ENCODE assay signal across 2 cellular contexts in genomic region chr3:52406231-52406661, GRCh38.
TF ChIP-seq lines count a peak whose summit lies in the region.

No MANE protein-coding gene starts in this region.

TF ChIP-seq in GM12878, 131 proteins besides CTCF, POLR2A, EP300 and RAD21:
- TF ChIP-seq, protein P1, sequence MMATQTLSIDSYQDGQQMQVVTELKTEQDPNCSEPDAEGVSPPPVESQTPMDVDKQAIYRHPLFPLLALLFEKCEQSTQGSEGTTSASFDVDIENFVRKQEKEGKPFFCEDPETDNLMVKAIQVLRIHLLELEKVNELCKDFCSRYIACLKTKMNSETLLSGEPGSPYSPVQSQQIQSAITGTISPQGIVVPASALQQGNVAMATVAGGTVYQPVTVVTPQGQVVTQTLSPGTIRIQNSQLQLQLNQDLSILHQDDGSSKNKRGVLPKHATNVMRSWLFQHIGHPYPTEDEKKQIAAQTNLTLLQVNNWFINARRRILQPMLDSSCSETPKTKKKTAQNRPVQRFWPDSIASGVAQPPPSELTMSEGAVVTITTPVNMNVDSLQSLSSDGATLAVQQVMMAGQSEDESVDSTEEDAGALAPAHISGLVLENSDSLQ (IDR thresholded peaks at IDR 0.05), result no peak
- TF ChIP-seq PAX8 (IDR thresholded peaks at IDR 0.05) (no peak), REST (IDR thresholded peaks at IDR 0.05; ENCODE audit: low read depth, low read length) (no peak), SMAD1 (IDR thresholded peaks at IDR 0.05; ENCODE audit: low read depth, partially characterized antibody) (no peak), ZNF592 (IDR thresholded peaks at IDR 0.05) (no peak), KLF5 (IDR thresholded peaks at IDR 0.05; ENCODE audit: partially characterized antibody) (no peak), RFX5 (IDR thresholded peaks at IDR 0.05; ENCODE audit: low read depth, low read length) (no peak)

TF ChIP-seq in SK-N-SH, 30 proteins besides CTCF, POLR2A, EP300 and RAD21:
- no peak for TF ChIP-seq FOSL2 (IDR thresholded peaks at IDR 0.05; ENCODE audit: borderline replicate concordance, low read depth)
